1 cellular context compared by ENCODE assay signal in the genomic region with DNA sequence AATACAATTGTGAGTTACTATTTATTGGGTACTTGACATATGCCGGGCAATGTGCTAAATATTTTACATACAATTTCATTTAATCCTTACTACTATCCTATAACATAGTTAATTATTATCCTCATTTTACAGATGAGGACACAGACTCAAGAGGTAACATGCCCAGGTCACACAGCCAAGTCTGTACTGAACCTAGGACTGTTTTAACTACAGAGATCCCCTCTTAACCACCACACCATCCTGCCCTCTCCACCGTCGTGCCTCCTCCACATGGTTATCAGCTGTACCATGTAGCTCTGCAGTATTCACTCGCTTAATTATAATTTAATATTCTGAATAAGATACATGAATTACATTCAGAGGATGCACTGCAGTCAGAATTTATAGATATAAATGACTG.
TF ChIP-seq lines count a peak whose summit lies in the region.

No MANE protein-coding gene starts in this region.

TF ChIP-seq in GM12878, 131 proteins besides CTCF, POLR2A, EP300 and RAD21:
- no peak for TF ChIP-seq GABPA (IDR thresholded peaks at IDR 0.05; ENCODE audit: low read depth)
- no peak for TF ChIP-seq ATF7 (IDR thresholded peaks at IDR 0.05; ENCODE audit: low read depth)
- TF ChIP-seq BRCA1 (IDR thresholded peaks at IDR 0.05; ENCODE audit: low read depth, low read length), result no peak
- 0 out of 2 replicates have a peak, but pooled peaks have one; percentile 28 for TF ChIP-seq SREBF2 (IDR thresholded peaks at IDR 0.05; ENCODE audit: low read length)
- TF ChIP-seq, protein P1, sequence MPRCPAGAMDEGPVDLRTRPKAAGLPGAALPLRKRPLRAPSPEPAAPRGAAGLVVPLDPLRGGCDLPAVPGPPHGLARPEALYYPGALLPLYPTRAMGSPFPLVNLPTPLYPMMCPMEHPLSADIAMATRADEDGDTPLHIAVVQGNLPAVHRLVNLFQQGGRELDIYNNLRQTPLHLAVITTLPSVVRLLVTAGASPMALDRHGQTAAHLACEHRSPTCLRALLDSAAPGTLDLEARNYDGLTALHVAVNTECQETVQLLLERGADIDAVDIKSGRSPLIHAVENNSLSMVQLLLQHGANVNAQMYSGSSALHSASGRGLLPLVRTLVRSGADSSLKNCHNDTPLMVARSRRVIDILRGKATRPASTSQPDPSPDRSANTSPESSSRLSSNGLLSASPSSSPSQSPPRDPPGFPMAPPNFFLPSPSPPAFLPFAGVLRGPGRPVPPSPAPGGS (IDR thresholded peaks at IDR 0.05; ENCODE audit: borderline replicate concordance, insufficient read depth, low read depth, low read length, poor library complexity, severe bottlenecking), result no peak
